Comparison of ENCODE assay signal across 23 cellular contexts in the genomic region with DNA sequence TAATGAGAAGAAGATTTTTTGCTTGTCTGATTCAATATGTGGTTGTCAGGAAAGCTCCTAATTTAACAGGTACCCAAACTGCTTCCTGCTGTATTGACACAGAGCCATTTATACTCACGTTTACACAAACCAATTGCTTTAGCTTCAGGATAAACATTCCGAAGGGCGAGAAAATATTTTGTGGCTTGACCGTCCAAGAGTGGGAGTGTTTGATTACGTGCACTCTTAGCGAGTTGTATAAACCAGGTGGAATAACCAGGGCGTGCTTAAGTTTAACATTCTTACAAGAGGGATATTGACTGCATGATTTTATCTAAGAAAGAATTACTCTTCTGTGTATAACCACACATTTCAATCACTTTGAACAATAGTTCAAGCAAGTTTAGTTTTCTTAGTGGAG.
"Had no signal": no experiment of that assay in that cellular context is flagged by ENCODE, and none has a peak within 500 bp of the region (broad histone marks: within the 10 kb centered on the region; RNA-seq: fewer than 3 reads in every experiment).

No MANE protein-coding gene starts in this region.

- DNase-seq: activated CD4-positive, alpha-beta T cell treated with anti-CD3 and anti-CD28 coated beads for 1 hour; activated CD4-positive, alpha-beta T cell treated with anti-CD3 and anti-CD28 coated beads, Interleukin-2, amount 50 U/mL, for 4 hours; activated CD8-positive, alpha-beta memory T cell treated with anti-CD3 and anti-CD28 coated beads, Interleukin-2, amount 10 ng/mL, durations not matched to agents 7 days and 5 days; activated naive CD4-positive, alpha-beta T cell treated with anti-CD3 and anti-CD28 coated beads, Interleukin-2, amount 50 U/mL, for 16 hours; activated T-cell treated with anti-CD3 and anti-CD28 coated beads, Interleukin-2, amount 50 U/mL, for 1 hour; adrenal gland; glutamatergic neuron; natural killer cell; nucleus accumbens; right lobe of liver; SK-N-SH; spleen; stimulated activated naive CD8-positive, alpha-beta T cell treated with anti-CD3 and anti-CD28 coated beads, Interleukin-15, amount 100 ng/mL, for 72 hours; T-cell; T1000; upper lobe of left lung had no signal

- H3K4me2 ChIP-seq: SK-N-SH had no signal

- ATAC-seq: activated CD8-positive, alpha-beta memory T cell treated with anti-CD3 and anti-CD28 coated beads, Interleukin-2, amount 10 ng/mL, durations not matched to agents 7 days and 5 days; esophagus mucosa; left lobe of liver; natural killer cell; right lobe of liver; stimulated activated naive CD8-positive, alpha-beta T cell treated with anti-CD3 and anti-CD28 coated beads, Interleukin-15, amount 100 ng/mL, for 72 hours; T-cell had no signal

- H3K27me3 Mint-ChIP-seq: activated CD8-positive, alpha-beta memory T cell treated with anti-CD3 and anti-CD28 coated beads, Interleukin-2, amount 10 ng/mL, durations not matched to agents 7 days and 5 days; central memory CD8-positive, alpha-beta T cell; memory B cell; stimulated activated naive CD8-positive, alpha-beta T cell treated with anti-CD3 and anti-CD28 coated beads, Interleukin-15, amount 100 ng/mL, for 72 hours; T-cell had no signal

- H3K27me3 ChIP-seq: adrenal gland, right lobe of liver, spleen, upper lobe of left lung had no signal

- H3K27ac Mint-ChIP-seq: activated CD8-positive, alpha-beta memory T cell treated with anti-CD3 and anti-CD28 coated beads, Interleukin-2, amount 10 ng/mL, durations not matched to agents 7 days and 5 days; activated T-helper 2 cell treated with anti-CD3 and anti-CD28 coated beads, Interferon-gamma antibody, Interleukin-2, Interleukin-4, amounts not matched to agents 10 μg/mL and 5 μg/mL and 100 μg/mL, durations not matched to agents 14 hours and 24 hours and 36 hours; memory B cell; natural killer cell; stimulated activated naive CD8-positive, alpha-beta T cell treated with anti-CD3 and anti-CD28 coated beads, Interleukin-15, amount 100 ng/mL, for 72 hours; T-cell had no signal

- H3K4me1 Mint-ChIP-seq: activated CD8-positive, alpha-beta memory T cell treated with anti-CD3 and anti-CD28 coated beads, Interleukin-2, amount 10 ng/mL, durations not matched to agents 7 days and 5 days; central memory CD8-positive, alpha-beta T cell; memory B cell; natural killer cell; stimulated activated naive CD8-positive, alpha-beta T cell treated with anti-CD3 and anti-CD28 coated beads, Interleukin-15, amount 100 ng/mL, for 72 hours; T-cell had no signal

- H3K4me3 ChIP-seq: adrenal gland, coronary artery, right lobe of liver, spleen, upper lobe of left lung had no signal

- H3K9ac ChIP-seq: SK-N-SH had no signal

- H3K27ac ChIP-seq: adrenal gland, coronary artery, right lobe of liver, spleen, upper lobe of left lung had no signal

- H3K9me3 ChIP-seq: adrenal gland, right lobe of liver, SK-N-SH, spleen, upper lobe of left lung had no signal

- H3K36me3 ChIP-seq: adrenal gland, right lobe of liver, spleen, upper lobe of left lung had no signal

- H3K4me1 ChIP-seq: adrenal gland, right lobe of liver, spleen had no signal

- H3K36me3 Mint-ChIP-seq: activated CD8-positive, alpha-beta memory T cell treated with anti-CD3 and anti-CD28 coated beads, Interleukin-2, amount 10 ng/mL, durations not matched to agents 7 days and 5 days; brain; memory B cell; T-cell had no signal

- H3K4me3 Mint-ChIP-seq: activated CD8-positive, alpha-beta memory T cell treated with anti-CD3 and anti-CD28 coated beads, Interleukin-2, amount 10 ng/mL, durations not matched to agents 7 days and 5 days; central memory CD8-positive, alpha-beta T cell; memory B cell; natural killer cell; stimulated activated naive CD8-positive, alpha-beta T cell treated with anti-CD3 and anti-CD28 coated beads, Interleukin-15, amount 100 ng/mL, for 72 hours; T-cell had no signal
